8 cellular contexts compared by ENCODE assay signal in genomic region chr15:65980824-65981456, GRCh38.
DNase-seq lines count a peak whose midpoint lies in the region; ATAC-seq and TF ChIP-seq lines count a peak whose summit lies in the region.

No MANE protein-coding gene starts in this region.

- H3K18ac ChIP-seq in mesenchymal stem cell (ENCODE audit: low read depth in 1 of 2, low read length in 2 of 2), result no peak overlapping the region

- H3K27me3 ChIP-seq in SJCRH30 (no peaks in the 10 kb centered on the region), endodermal cell (ENCODE audit: control insufficient read depth, insufficient read depth, low read length, poor library complexity, severe bottlenecking) (peaks cover 15% of the 10 kb centered on the region), mesenchymal stem cell (ENCODE audit: control insufficient read depth in 1 of 2, insufficient read depth in 1 of 2, low read length in 2 of 2) (peaks cover 42 to 44% of the 10 kb centered on the region in 2 experiments)

- POLR2A ChIA-PET in HEK293T (lab: Yijun Ruan, JAX), result no interaction called here

- H3K4me3 ChIP-seq in SJCRH30 (no peak overlapping the region), endodermal cell (ENCODE audit: low read length) (no peak overlapping the region), mesenchymal stem cell (ENCODE audit: insufficient read depth in 1 of 2, low read depth in 1 of 2, low read length in 2 of 2) (no peak overlapping the region)

- H3K4me1 ChIP-seq in SJCRH30 (no peaks in the 10 kb centered on the region), endodermal cell (ENCODE audit: control insufficient read depth, insufficient read depth, low read length) (no peaks in the 10 kb centered on the region), mesenchymal stem cell (ENCODE audit: control insufficient read depth, insufficient read depth, low read depth, low read length) (peaks cover 8% of the 10 kb centered on the region)

- no peaks in the 10 kb centered on the region for H3K36me3 ChIP-seq in SJCRH30
- no peaks in the 10 kb centered on the region for H3K36me3 ChIP-seq in endodermal cell (ENCODE audit: control insufficient read depth, insufficient read depth, low read length)
- no peaks in the 10 kb centered on the region for H3K36me3 ChIP-seq in mesenchymal stem cell (ENCODE audit: control insufficient read depth in 1 of 2, insufficient read depth in 2 of 2, low read depth in 1 of 2, low read length in 2 of 2)

- H3K9me3 Mint-ChIP-seq in endodermal cell, result no peaks in the 10 kb centered on the region

- no peak overlapping the region for H2BK120ac ChIP-seq in mesenchymal stem cell (ENCODE audit: low read depth, low read length)

- no peak overlapping the region for H2BK5ac ChIP-seq in mesenchymal stem cell (ENCODE audit: low read depth, low read length, poor library complexity, severe bottlenecking)

- H2AFZ ChIP-seq in mesenchymal stem cell (ENCODE audit: low read depth, low read length), result no peak overlapping the region

- no peak overlapping the region for H3K9ac ChIP-seq in endodermal cell (ENCODE audit: extremely low read depth, low read length, poor library complexity, severe bottlenecking)
- H3K9ac ChIP-seq in mesenchymal stem cell (ENCODE audit: low read length), result no peak overlapping the region

- no peaks in the 10 kb centered on the region for H3K36me3 Mint-ChIP-seq in endodermal cell (ENCODE audit: low read depth)

- H3K23ac ChIP-seq in mesenchymal stem cell (ENCODE audit: low read length in 2 of 2), result no peak overlapping the region

- H3K4me1 Mint-ChIP-seq in endodermal cell, result peaks cover 2% of the 10 kb centered on the region

- no peak overlapping the region for H2BK12ac ChIP-seq in mesenchymal stem cell (ENCODE audit: low read length in 2 of 2)

- H4K91ac ChIP-seq in mesenchymal stem cell (ENCODE audit: low read length), result no peak overlapping the region

- H4K8ac ChIP-seq in mesenchymal stem cell (ENCODE audit: low read length), result no peak overlapping the region

- ATAC-seq in HG03039 (IDR thresholded peaks at IDR 0.05; ENCODE audit: unreplicated experiment), result no peak
- ATAC-seq in HG03432 (IDR thresholded peaks at IDR 0.05; ENCODE audit: unreplicated experiment), result no peak
- ATAC-seq in GM18870 (IDR thresholded peaks at IDR 0.05; ENCODE audit: unreplicated experiment), result no peak

- peaks cover 15% of the 10 kb centered on the region for H3K27me3 Mint-ChIP-seq in endodermal cell (ENCODE audit: insufficient read depth)

- H3K14ac ChIP-seq in mesenchymal stem cell (ENCODE audit: low read length in 2 of 2), result no peak overlapping the region

- TF ChIP-seq CTCF in endodermal cell (conservative IDR thresholded peaks at IDR 0.05), result peak; percentile 88

- no peak overlapping the region for H3K4me2 ChIP-seq in mesenchymal stem cell (ENCODE audit: low read length, poor library complexity, severe bottlenecking)

- WGBS in endodermal cell (ENCODE audit: insufficient coverage in 1 of 2, insufficient read length in 1 of 2), 2 experiments, result 46 to 53% methylated on average over 5 of the region's 5 CpGs
- WGBS in mesenchymal stem cell, result 30% methylated on average over 5 of the region's 5 CpGs

- H3K9me3 ChIP-seq in SJCRH30 (replicated peaks), result no peaks in the 10 kb centered on the region
- H3K9me3 ChIP-seq in endodermal cell (ENCODE audit: control insufficient read depth, low read length), result no peaks in the 10 kb centered on the region
- H3K9me3 ChIP-seq in mesenchymal stem cell (ENCODE audit: control insufficient read depth, low read length), result no peaks in the 10 kb centered on the region

- no peaks in the 10 kb centered on the region for H3K79me1 ChIP-seq in mesenchymal stem cell (replicated peaks; ENCODE audit: low read length, poor library complexity, severe bottlenecking)

- no peak overlapping the region for H2BK15ac ChIP-seq in mesenchymal stem cell (ENCODE audit: low read depth, poor library complexity, severe bottlenecking)

- CTCF ChIA-PET in HEK293T (lab: Yijun Ruan, JAX), result interaction anchor here (0.9 to 1.2 kb wide), 3 partner anchors 12 to 316 kb away, joined by 3 to 5 read pairs (median 4); no protein-coding TSS in a partner anchor

- H3K27ac Mint-ChIP-seq in endodermal cell, result no peak overlapping the region

- DNase-seq in D341Med (ENCODE audit: low spot score), result peak; percentile 81
- DNase-seq in HEK293T (ENCODE audit: extremely low spot score), result peak; percentile 66
- peak; percentile 63 to 68 for DNase-seq in SJCRH30
- peak; percentile 96 for DNase-seq in endodermal cell
- DNase-seq in mesenchymal stem cell, result peak; percentile 67

- H3K4me3 Mint-ChIP-seq in endodermal cell, result no peak overlapping the region

- H2AK5ac ChIP-seq in mesenchymal stem cell (ENCODE audit: low read length, severe bottlenecking), result no peak overlapping the region

- no peak overlapping the region for H3K4ac ChIP-seq in mesenchymal stem cell (ENCODE audit: low read depth in 1 of 2, low read length in 2 of 2)

- H3K27ac ChIP-seq in SJCRH30, result no peak overlapping the region
- no peak overlapping the region for H3K27ac ChIP-seq in endodermal cell (ENCODE audit: low read depth, low read length)
- H3K27ac ChIP-seq in mesenchymal stem cell (ENCODE audit: low read length, poor library complexity, severe bottlenecking), result no peak overlapping the region

TF ChIP-seq in HEK293T, 16 proteins besides CTCF, POLR2A, EP300 and RAD21:
- no peak for TF ChIP-seq LEF1 (IDR thresholded peaks at IDR 0.05; ENCODE audit: borderline replicate concordance)
- TF ChIP-seq NFRKB (IDR thresholded peaks at IDR 0.05), result no peak
- TF ChIP-seq L3MBTL2 (conservative IDR thresholded peaks at IDR 0.05), result no peak
- no peak for TF ChIP-seq HDGF (IDR thresholded peaks at IDR 0.05; ENCODE audit: borderline replicate concordance)
- no peak for TF ChIP-seq BHLHE40 (IDR thresholded peaks at IDR 0.05; ENCODE audit: borderline replicate concordance)
- no peak for TF ChIP-seq PKNOX1 (IDR thresholded peaks at IDR 0.05)
- no peak for TF ChIP-seq ZNF384 (IDR thresholded peaks at IDR 0.05)
- TF ChIP-seq SUZ12 (IDR thresholded peaks at IDR 0.05), result no peak
- no peak for TF ChIP-seq FOXM1 (IDR thresholded peaks at IDR 0.05; ENCODE audit: borderline replicate concordance)
- TF ChIP-seq FOXA1 (IDR thresholded peaks at IDR 0.05), result no peak
- TF ChIP-seq CTBP1 (IDR thresholded peaks at IDR 0.05; ENCODE audit: borderline replicate concordance), result no peak
- TF ChIP-seq FOXK2 (IDR thresholded peaks at IDR 0.05), result no peak
- no peak for TF ChIP-seq TARDBP (IDR thresholded peaks at IDR 0.05)
- TF ChIP-seq ARNT (IDR thresholded peaks at IDR 0.05), result no peak
- no peak for TF ChIP-seq SP1 (IDR thresholded peaks at IDR 0.05)
- no peak for TF ChIP-seq ELF4 (IDR thresholded peaks at IDR 0.05)
